In the genomic region with DNA sequence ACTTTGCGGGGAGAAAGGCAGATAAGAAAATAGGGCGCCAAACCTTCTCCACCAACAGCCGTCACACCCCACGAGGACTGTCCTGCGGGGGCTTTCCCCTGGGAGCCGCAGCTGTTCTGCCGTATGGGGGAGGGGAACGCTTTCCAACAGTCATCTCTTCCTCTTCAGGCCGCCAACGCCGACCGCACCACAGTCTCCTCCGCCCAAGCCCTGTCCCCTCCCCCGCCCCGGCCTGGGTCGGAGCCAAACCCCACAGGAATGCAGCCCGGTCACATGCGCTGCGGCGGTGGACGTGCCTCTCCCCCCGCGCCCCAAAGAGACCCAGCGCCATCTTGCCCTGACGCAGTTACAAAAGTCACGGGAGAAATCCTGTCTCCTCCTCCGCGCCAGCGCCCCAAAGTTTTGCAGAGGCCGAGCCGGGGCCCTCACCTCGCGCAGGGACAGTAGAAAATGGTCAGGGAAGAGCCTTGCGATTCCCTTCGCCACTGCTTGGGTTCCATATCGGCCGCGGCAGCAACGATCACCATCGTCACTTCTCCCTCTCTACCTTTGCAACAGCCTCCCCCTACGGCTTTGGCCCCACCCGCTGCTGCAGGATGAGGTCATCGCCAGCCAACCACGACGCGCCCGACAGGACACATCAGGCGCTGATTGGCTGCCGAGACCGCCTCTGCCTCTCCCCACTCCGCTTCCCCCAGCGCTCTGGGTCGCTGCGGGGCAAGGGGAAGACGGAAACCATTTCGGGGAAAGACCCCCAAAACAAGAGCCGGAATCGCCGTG, we compare ENCODE assay signal across 8 cellular contexts.
DNase-seq lines count a peak whose midpoint lies in the region; ATAC-seq and TF ChIP-seq lines count a peak whose summit lies in the region.

No MANE protein-coding gene starts in this region.

- H3K4me3 ChIP-seq in AG10803 (ENCODE audit: low read length): peak overlapping the region; percentile 99

- TF ChIP-seq CTCF in AG10803 (conservative IDR thresholded peaks at IDR 0.05; ENCODE audit: low read length): no peak

- DNase-seq in AG10803 (ENCODE audit: low read depth): peak; percentile 99
- peak; percentile 94 for DNase-seq in NCI-H345 treated with DMSO at 0.1 percent for 48 hours (lab: John Stamatoyannopoulos, UW; ENCODE audit: unreplicated experiment)
- peak; percentile 99 for DNase-seq in cerebellar cortex (ENCODE audit: low spot score)
- peak; percentile 99 for DNase-seq in islet precursor cell
- peak; percentile 99 for DNase-seq in stimulated activated CD4-positive, alpha-beta T cell treated with anti-CD3 and anti-CD28 coated beads, Interleukin-12 subunit alpha, Interleukin-12 subunit beta, amount 100 ng/mL, for 4 hours

- ATAC-seq in GM19035 (IDR thresholded peaks at IDR 0.05; ENCODE audit: unreplicated experiment) (peak; percentile 69), HG03342 (IDR thresholded peaks at IDR 0.05; ENCODE audit: unreplicated experiment) (peak; percentile 65)
- peak; percentile 70 to 75 for ATAC-seq in activated CD4-positive, CD25-positive, alpha-beta regulatory T cell treated with anti-CD3 and anti-CD28 coated beads, Interleukin-2, amount 50 U/mL, for 24 hours

Comparison
In these comparisons a context has a peak if more than half of its experiments do, and no peak if none do; other contexts are left out.
1. Peak in every context shown above with its lines: DNase-seq, ATAC-seq and H3K4me3 ChIP-seq.